15 cellular contexts compared by ENCODE assay signal in genomic region chr7:72492446-72492845, GRCh38.
"Had no signal": no experiment of that assay in that cellular context is flagged by ENCODE, and none has a peak within 500 bp of the region (broad histone marks: within the 10 kb centered on the region; RNA-seq: fewer than 3 reads in every experiment).

No MANE protein-coding gene starts in this region.

- H3K4me3 Mint-ChIP-seq: activated CD4-positive, alpha-beta T cell treated with anti-CD3 and anti-CD28 coated beads, Interleukin-2, amount 10 ng/mL, durations not matched to agents 24 days and 14 days; activated naive CD4-positive, alpha-beta T cell treated with anti-CD3 and anti-CD28 coated beads for 36 hours; natural killer cell; WTC11 had no signal

- H3K4me1 ChIP-seq: gastroesophageal sphincter, prostate gland, transverse colon had no signal

- H3K27ac ChIP-seq: gastroesophageal sphincter, prostate gland, transverse colon had no signal

- H3K27me3 Mint-ChIP-seq: activated CD4-positive, alpha-beta T cell treated with anti-CD3 and anti-CD28 coated beads, Interleukin-2, amount 10 ng/mL, durations not matched to agents 24 days and 14 days had no signal

- H3K27ac Mint-ChIP-seq: activated CD4-positive, alpha-beta T cell treated with anti-CD3 and anti-CD28 coated beads, Interleukin-2, amount 10 ng/mL, durations not matched to agents 24 days and 14 days; activated naive CD4-positive, alpha-beta T cell treated with anti-CD3 and anti-CD28 coated beads for 36 hours; natural killer cell; WTC11 had no signal

- H3K27me3 ChIP-seq: transverse colon had no signal

- ATAC-seq: gastroesophageal sphincter, left colon, mucosa of descending colon, natural killer cell, WTC11 had no signal

- H3K36me3 ChIP-seq: gastroesophageal sphincter, prostate gland, transverse colon had no signal

- H3K9me3 Mint-ChIP-seq: activated CD4-positive, alpha-beta T cell treated with anti-CD3 and anti-CD28 coated beads, Interleukin-2, amount 10 ng/mL, durations not matched to agents 24 days and 14 days had no signal

- DNase-seq: activated CD4-positive, alpha-beta T cell treated with anti-CD3 and anti-CD28 coated beads, Interleukin-2, amount 10 ng/mL, durations not matched to agents 24 days and 14 days; activated naive CD4-positive, alpha-beta T cell treated with anti-CD3 and anti-CD28 coated beads for 36 hours; cortex of kidney; effector memory CD4-positive, alpha-beta T cell; left colon; mammary epithelial cell; mucosa of descending colon; natural killer cell; occipital lobe; stimulated activated CD4-positive, alpha-beta T cell treated with anti-CD3 and anti-CD28 coated beads, Interleukin-12 subunit alpha, Interleukin-12 subunit beta, amount 100 ng/mL, for 4 hours; stimulated activated naive CD4-positive, alpha-beta T cell; transverse colon had no signal

- H3K4me3 ChIP-seq: gastroesophageal sphincter, mucosa of descending colon, prostate gland, transverse colon had no signal

- H3K9me3 ChIP-seq: prostate gland, transverse colon had no signal

- H3K4me1 Mint-ChIP-seq: activated CD4-positive, alpha-beta T cell treated with anti-CD3 and anti-CD28 coated beads, Interleukin-2, amount 10 ng/mL, durations not matched to agents 24 days and 14 days; WTC11 had no signal
